In the genomic region with DNA sequence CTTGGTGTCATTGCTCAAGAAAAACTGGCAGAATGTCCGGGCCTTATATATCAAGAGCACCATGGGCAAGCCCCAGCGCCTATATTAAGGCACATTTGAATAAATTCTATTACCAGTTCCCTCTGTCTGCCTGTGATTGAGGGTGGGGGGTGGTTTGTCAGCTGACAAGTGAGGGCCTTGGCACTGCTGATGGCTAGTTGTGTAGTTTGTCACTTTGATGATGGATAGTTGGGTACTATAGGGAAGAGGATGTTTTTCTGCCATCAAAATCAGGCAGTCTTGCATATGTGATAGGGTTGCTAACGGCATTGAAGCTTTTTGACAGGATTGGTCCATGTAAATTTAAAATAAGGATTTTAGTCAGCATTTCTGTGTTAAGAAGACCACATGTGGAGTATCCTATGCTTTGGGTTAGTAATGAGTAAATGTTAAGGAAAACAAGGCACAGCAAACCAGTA, we compare ENCODE assay signal across 9 cellular contexts. TPM values are rescaled to one million over a fixed set of nuclear protein-coding genes. Genes with fewer than 3 reads are reported as not detected.
DNase-seq lines count a peak whose midpoint lies in the region; FAIRE-seq and TF ChIP-seq lines count a peak whose summit lies in the region.
"Had no signal": no experiment of that assay in that cellular context is flagged by ENCODE, and none has a peak within 500 bp of the region (broad histone marks: within the 10 kb centered on the region; RNA-seq: fewer than 3 reads in every experiment).

No MANE protein-coding gene starts in this region.

- H3K4me3 ChIP-seq in Peyer's patch (no peak overlapping the region), endothelial cell of umbilical vein (replicated peaks in 1 of 3; ENCODE audit: insufficient read depth in 1 of 3, low read depth in 1 of 3, low read length in 3 of 3) (peak overlapping the region in 1 of 3 experiments; percentile 95), sigmoid colon (no peak overlapping the region), small intestine (ENCODE audit: low read depth in 1 of 2, low read length in 2 of 2) (no peak overlapping the region)

- H3K9ac ChIP-seq in endothelial cell of umbilical vein (replicated peaks; ENCODE audit: extremely low read depth, insufficient read depth, low read length), result no peak overlapping the region

- H3K36me3 ChIP-seq in Peyer's patch, result peaks cover 0 to 49% (median 0%) of the 10 kb centered on the region in 3 donors
- peaks cover 10 to 13% of the 10 kb centered on the region in 2 experiments for H3K36me3 ChIP-seq in endothelial cell of umbilical vein (ENCODE audit: control insufficient read depth in 2 of 2, extremely low read depth in 1 of 2, insufficient read depth in 2 of 2, low read length in 2 of 2)
- peaks cover 14 to 62% (median 37%) of the 10 kb centered on the region in 4 donors for H3K36me3 ChIP-seq in sigmoid colon
- H3K36me3 ChIP-seq in small intestine (ENCODE audit: control insufficient read depth in 2 of 2, insufficient read depth in 2 of 2, low read length in 2 of 2), result peaks cover 3 to 5% of the 10 kb centered on the region in 2 donors

- H3K9me1 ChIP-seq in endothelial cell of umbilical vein (replicated peaks; ENCODE audit: control insufficient read depth, extremely low read depth, insufficient read depth, low read length), result no peaks in the 10 kb centered on the region

- H3K27me3 ChIP-seq in Peyer's patch (no peaks in the 10 kb centered on the region), endothelial cell of umbilical vein (ENCODE audit: control insufficient read depth in 2 of 2, insufficient read depth in 2 of 2, low read length in 2 of 2) (no peaks in the 10 kb centered on the region), sigmoid colon (no peaks in the 10 kb centered on the region), small intestine (ENCODE audit: control insufficient read depth in 2 of 2, insufficient read depth in 2 of 2, low read length in 2 of 2) (no peaks in the 10 kb centered on the region)

- DNase-seq in DMS 273 (lab: John Stamatoyannopoulos, UW; ENCODE audit: unreplicated experiment) (peak; percentile 57), DMS 273 treated with DMSO at 0.1 percent for 48 hours (lab: John Stamatoyannopoulos, UW) (no peak), Peyer's patch (no peak), endothelial cell of umbilical vein (ENCODE audit: low read depth, low spot score) (no peak), sigmoid colon (no peak), SW480 (ENCODE audit: low spot score) (no peak), AG08396 (ENCODE audit: low spot score) (no peak), small intestine (no peak)

- intact Hi-C loops in endothelial cell of umbilical vein (cut with micrococcal nuclease), result no loop called here
- intact Hi-C loops in sigmoid colon (cut with DNase I), result loop anchor here (2.0 kb wide), 1 partner anchor 14 kb away; no protein-coding TSS in a partner anchor

- H2AFZ ChIP-seq in endothelial cell of umbilical vein (ENCODE audit: low read depth, low read length), result no peak overlapping the region

- WGBS in sigmoid colon, 2 donors, result 38 to 58% methylated on average over 3 of the region's 3 CpGs
- WGBS in small intestine, 3 donors, result 41 to 55% (median 48%) methylated on average over 3 of the region's 3 CpGs

- TF ChIP-seq EP300 in sigmoid colon (IDR thresholded peaks at IDR 0.05), result no peak

- dilution Hi-C loops in endothelial cell of umbilical vein (cut with MboI; ENCODE audit: extremely low pct_ligation_motif_present, low sequenced_read_pairs), result no loop called here

- FAIRE-seq in endothelial cell of umbilical vein (lab: Jason Lieb, UNC) (no peak), small intestine (lab: Jason Lieb, UNC) (no peak)
- FAIRE-seq: A204.1 had no signal

- POLR2A ChIA-PET in endothelial cell of umbilical vein (lab: Charles Lee), result no interaction called here

- CTCF ChIA-PET in endothelial cell of umbilical vein (lab: Charles Lee), result interaction anchor here (1.2 kb wide), 1 partner anchor 11 kb away, joined by 3 read pairs; no protein-coding TSS in a partner anchor

- TF ChIP-seq CTCF in Peyer's patch (IDR thresholded peaks at IDR 0.05) (no peak), endothelial cell of umbilical vein (IDR thresholded peaks at IDR 0.05; ENCODE audit: extremely low read depth in 1 of 2, insufficient read depth in 1 of 2, low read depth in 1 of 2, low read length in 2 of 2) (no peak), sigmoid colon (IDR thresholded peaks at IDR 0.05) (no peak)

- H3K79me2 ChIP-seq in endothelial cell of umbilical vein (ENCODE audit: control insufficient read depth, insufficient read depth, low read length), result peaks cover 33% of the 10 kb centered on the region

- H3K27ac ChIP-seq in Peyer's patch (peak overlapping the region in 3 of 4 donors; percentile 46 to 94 (median 87)), endothelial cell of umbilical vein (ENCODE audit: insufficient read depth, low read depth, low read length) (no peak overlapping the region), sigmoid colon (peak overlapping the region; percentile 81 to 93 (median 92)), small intestine (ENCODE audit: low read depth in 1 of 2, low read length in 1 of 2) (no peak overlapping the region)

- H3K4me1 ChIP-seq in Peyer's patch, result peaks cover 0 to 43% (median 3%) of the 10 kb centered on the region in 4 donors
- H3K4me1 ChIP-seq in endothelial cell of umbilical vein (ENCODE audit: control insufficient read depth, extremely low read depth, insufficient read depth, low read length), result peaks cover 26% of the 10 kb centered on the region
- peaks cover 0 to 46% (median 44%) of the 10 kb centered on the region in 4 donors for H3K4me1 ChIP-seq in sigmoid colon
- H3K4me1 ChIP-seq in small intestine (ENCODE audit: control insufficient read depth in 2 of 2, insufficient read depth in 1 of 2, low read depth in 1 of 2, low read length in 1 of 2), result no peaks in the 10 kb centered on the region

- BruUV-seq in endothelial cell of umbilical vein (replicated peaks; lab: Mats Ljungman, UMichigan), result no TSS peak

- H3K4me2 ChIP-seq in endothelial cell of umbilical vein (ENCODE audit: insufficient read depth, low read length), result peak overlapping the region; percentile 96

- H3K9me3 ChIP-seq in Peyer's patch, result no peaks in the 10 kb centered on the region
- H3K9me3 ChIP-seq in endothelial cell of umbilical vein (replicated peaks; ENCODE audit: control insufficient read depth, insufficient read depth, low read length), result no peaks in the 10 kb centered on the region
- H3K9me3 ChIP-seq in sigmoid colon, result no peaks in the 10 kb centered on the region
- no peaks in the 10 kb centered on the region for H3K9me3 ChIP-seq in small intestine (ENCODE audit: control insufficient read depth, low read depth)

- no peak for TF ChIP-seq POLR2A in Peyer's patch (IDR thresholded peaks at IDR 0.05)
- TF ChIP-seq POLR2A in endothelial cell of umbilical vein (IDR thresholded peaks at IDR 0.05; ENCODE audit: low read depth, low read length), result no peak
- TF ChIP-seq POLR2A in sigmoid colon (IDR thresholded peaks at IDR 0.05), result no peak

- H4K20me1 ChIP-seq in endothelial cell of umbilical vein (replicated peaks; ENCODE audit: control insufficient read depth, extremely low read depth, insufficient read depth, low read length), result peaks cover 12% of the 10 kb centered on the region

RNA-seq across cellular contexts. Expression of gene RPL10A, which starts 2.5 kb away (rescaled TPM):
- 1,000 to 10,000 TPM in 1 of 4 donors, 100 to 1,000 TPM in 3; 347 to 1,065 (median 530) TPM for total RNA-seq in Peyer's patch
- 1,327 and 1,339 TPM in 2 replicates for total RNA-seq in endothelial cell of umbilical vein
- 1,956 and 2,053 TPM in 2 replicates for polyA plus RNA-seq in endothelial cell of umbilical vein
- polyA plus RNA-seq in endothelial cell of umbilical vein (2011; cell fraction: cytosol; rRNA removed), result 2,740 and 3,664 TPM in 2 replicates
- polyA plus RNA-seq in endothelial cell of umbilical vein (2011; cell fraction: nucleus; rRNA removed), result 979 and 1,138 TPM in 2 replicates
- 2,181 and 2,192 TPM in 2 replicates for polyA plus RNA-seq in endothelial cell of umbilical vein (2012)
- polyA minus RNA-seq in endothelial cell of umbilical vein, result 780 and 808 TPM in 2 replicates
- polyA minus RNA-seq in endothelial cell of umbilical vein (2011; cell fraction: cytosol; rRNA and poly(A)+ RNA removed), result 702 TPM
- 141 and 181 TPM in 2 replicates for polyA minus RNA-seq in endothelial cell of umbilical vein (2011; cell fraction: nucleus; rRNA and poly(A)+ RNA removed)
- 1,000 to 10,000 TPM; 1,381 to 2,837 (median 2,184) TPM for total RNA-seq in sigmoid colon
- 1,000 to 10,000 TPM; 1,931 to 3,217 (median 2,051) TPM for polyA plus RNA-seq in sigmoid colon
- polyA plus RNA-seq in small intestine, result 1,000 to 10,000 TPM in 2 of 3 donors, 100 to 1,000 TPM in 1; 724 to 2,603 (median 1,707) TPM

RNA-seq across cellular contexts. Expression of gene FANCE, which starts 18.6 kb away (rescaled TPM):
- total RNA-seq in Peyer's patch, result 1 to 10 TPM; 1.8 to 7.4 (median 4.2) TPM
- total RNA-seq in endothelial cell of umbilical vein, result 11.0 and 12.7 TPM in 2 replicates
- 9.1 and 9.5 TPM in 2 replicates for polyA plus RNA-seq in endothelial cell of umbilical vein
- 10.2 and 11.4 TPM in 2 replicates for polyA plus RNA-seq in endothelial cell of umbilical vein (2011; cell fraction: cytosol; rRNA removed)
- 7.8 and 8.5 TPM in 2 replicates for polyA plus RNA-seq in endothelial cell of umbilical vein (2011; cell fraction: nucleus; rRNA removed)
- polyA plus RNA-seq in endothelial cell of umbilical vein (2012), result 4.8 and 5.8 TPM in 2 replicates
- 7.3 and 9.4 TPM in 2 replicates for polyA minus RNA-seq in endothelial cell of umbilical vein
- polyA minus RNA-seq in endothelial cell of umbilical vein (2011; cell fraction: cytosol; rRNA and poly(A)+ RNA removed), result 13.1 TPM
- polyA minus RNA-seq in endothelial cell of umbilical vein (2011; cell fraction: nucleus; rRNA and poly(A)+ RNA removed), result 2.0 and 2.8 TPM in 2 replicates
- total RNA-seq in sigmoid colon, result 1 to 10 TPM; 3.3 to 3.9 (median 3.7) TPM
- polyA plus RNA-seq in sigmoid colon, result 1 to 10 TPM; 2.4 to 5.2 (median 3.2) TPM
- 1 to 10 TPM; 1.6 to 4.6 (median 1.6) TPM for polyA plus RNA-seq in small intestine

RNA-seq across cellular contexts. Expression of gene TEAD3, which starts 26.2 kb away (rescaled TPM):
- total RNA-seq in Peyer's patch, result 10 to 100 TPM; 10.7 to 32.9 (median 27.4) TPM
- 1.1 and 2.0 TPM in 2 replicates for total RNA-seq in endothelial cell of umbilical vein
- 1.6 and 1.7 TPM in 2 replicates for polyA plus RNA-seq in endothelial cell of umbilical vein
- 1.4 and 1.6 TPM in 2 replicates for polyA plus RNA-seq in endothelial cell of umbilical vein (2011; cell fraction: cytosol; rRNA removed)
- 2.2 and 3.7 TPM in 2 replicates for polyA plus RNA-seq in endothelial cell of umbilical vein (2011; cell fraction: nucleus; rRNA removed)
- polyA plus RNA-seq in endothelial cell of umbilical vein (2012), result 1.2 and 2.3 TPM in 2 replicates
- polyA minus RNA-seq in endothelial cell of umbilical vein, result 0.70 and 2.0 TPM in 2 replicates
- polyA minus RNA-seq in endothelial cell of umbilical vein (2011; cell fraction: cytosol; rRNA and poly(A)+ RNA removed), result 4.2 TPM
- 0.48 TPM in 2 replicates for polyA minus RNA-seq in endothelial cell of umbilical vein (2011; cell fraction: nucleus; rRNA and poly(A)+ RNA removed)
- total RNA-seq in sigmoid colon, result 10 to 100 TPM; 50.4 to 95.8 (median 74.8) TPM
- polyA plus RNA-seq in sigmoid colon, result 10 to 100 TPM; 14.4 to 25.2 (median 14.6) TPM
- polyA plus RNA-seq in small intestine, result 10 to 100 TPM; 13.4 to 20.1 (median 17.8) TPM

RNA-seq across cellular contexts. Expression of gene TULP1, which starts 42.0 kb away (rescaled TPM):
- total RNA-seq in Peyer's patch (not detected), endothelial cell of umbilical vein (not detected in 2 replicates), sigmoid colon (not detected)
- polyA plus RNA-seq in endothelial cell of umbilical vein (not detected in 2 replicates), sigmoid colon (not detected), small intestine (not detected)
- not detected in 2 replicates for polyA plus RNA-seq in endothelial cell of umbilical vein (2011; cell fraction: cytosol; rRNA removed)
- not detected in 2 replicates for polyA plus RNA-seq in endothelial cell of umbilical vein (2011; cell fraction: nucleus; rRNA removed)
- not detected in 2 replicates for polyA plus RNA-seq in endothelial cell of umbilical vein (2012)
- not detected in 2 replicates for polyA minus RNA-seq in endothelial cell of umbilical vein
- polyA minus RNA-seq in endothelial cell of umbilical vein (2011; cell fraction: cytosol; rRNA and poly(A)+ RNA removed), result not detected
- polyA minus RNA-seq in endothelial cell of umbilical vein (2011; cell fraction: nucleus; rRNA and poly(A)+ RNA removed), result not detected in 2 replicates

Comparison
In these comparisons a context has a peak if more than half of its experiments do, and no peak if none do; other contexts are left out.
1. H3K27ac ChIP-seq: peak in Peyer's patch (3 of 4) and sigmoid colon (4 of 4); none in endothelial cell of umbilical vein (single experiment) and small intestine (0 of 2).